9 cellular contexts compared by ENCODE assay signal in the genomic region with DNA sequence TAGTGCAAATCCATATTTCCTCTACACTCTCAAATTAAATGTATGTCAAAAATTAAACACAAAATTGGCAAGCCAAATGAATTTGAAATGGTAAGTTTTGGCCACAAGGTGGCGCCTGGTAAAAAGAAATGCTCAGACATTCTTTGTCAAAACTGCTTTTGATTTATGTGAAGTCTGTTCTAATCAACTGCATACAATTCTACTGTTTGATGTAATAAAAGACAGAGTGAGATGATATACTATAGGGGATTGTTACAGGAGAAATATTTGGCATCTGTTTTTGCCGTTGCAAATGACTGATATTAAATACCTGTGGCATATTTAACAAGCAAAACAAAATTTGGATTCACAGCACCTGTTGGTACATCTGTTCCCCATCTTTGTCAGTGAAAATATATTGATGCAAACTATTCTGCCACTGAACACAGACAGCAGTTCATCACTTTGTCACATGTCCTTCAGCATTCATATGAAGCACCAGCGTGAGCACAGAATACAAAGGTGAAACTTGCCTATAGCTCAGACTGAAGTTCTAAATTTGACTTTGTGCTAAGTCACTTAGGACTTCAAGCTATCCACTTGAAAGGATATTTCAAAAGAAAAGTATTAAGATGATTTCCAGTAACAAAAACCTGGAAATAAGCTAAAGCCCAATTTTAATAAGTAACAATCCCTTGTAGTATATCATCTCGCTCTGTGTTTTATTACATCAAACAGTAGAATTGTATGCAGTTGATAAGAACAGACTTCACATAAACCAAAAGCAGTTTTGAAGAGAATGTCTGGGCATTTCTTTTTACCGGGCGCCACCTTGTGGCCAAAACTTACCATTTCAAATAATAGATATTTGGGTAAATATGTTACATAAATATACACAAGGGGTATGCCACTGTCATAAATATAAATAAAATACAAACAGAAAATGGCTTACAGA. TPM values are rescaled to one million over a fixed set of nuclear protein-coding genes. Genes with fewer than 3 reads are reported as not detected.
DNase-seq lines count a peak whose midpoint lies in the region; ATAC-seq, FAIRE-seq and TF ChIP-seq lines count a peak whose summit lies in the region.
"Had no signal": no experiment of that assay in that cellular context is flagged by ENCODE, and none has a peak within 500 bp of the region (broad histone marks: within the 10 kb centered on the region; RNA-seq: fewer than 3 reads in every experiment).

No MANE protein-coding gene starts in this region.

- ATAC-seq in T-helper 17 cell = peak; percentile 72
- no peak for ATAC-seq in HG03520 (IDR thresholded peaks at IDR 0.05; ENCODE audit: unreplicated experiment)
- ATAC-seq in GM19395 (IDR thresholded peaks at IDR 0.05; ENCODE audit: unreplicated experiment) = no peak

- 21% methylated on average over 6 of the region's 6 CpGs for WGBS in hepatocyte (ENCODE audit: low lambda C conversion rate, missing lambda C conversion rate)

- H3K27ac ChIP-seq in DOHH2 (ENCODE audit: low read depth, low read length) (no peak overlapping the region), MM.1S (ENCODE audit: low read length) (no peak overlapping the region), astrocyte (ENCODE audit: low read depth, low read length) (no peak overlapping the region), hepatocyte (no peak overlapping the region)

- FAIRE-seq in astrocyte (lab: Jason Lieb, UNC) = no peak

- peak; percentile 73 for TF ChIP-seq CTCF in DOHH2 (IDR thresholded peaks at IDR 0.05; ENCODE audit: low read depth, low read length, poor library complexity, severe bottlenecking)
- TF ChIP-seq CTCF in MM.1S (IDR thresholded peaks at IDR 0.05; ENCODE audit: low read length) = peak; percentile 68
- TF ChIP-seq CTCF in astrocyte (IDR thresholded peaks at IDR 0.05; ENCODE audit: insufficient read depth, low read depth, low read length) = peak; percentile 80
- TF ChIP-seq CTCF in hepatocyte (IDR thresholded peaks at IDR 0.05; ENCODE audit: poor library complexity) = peak; percentile 82

- no peaks in the 10 kb centered on the region for H3K27me3 ChIP-seq in DOHH2 (ENCODE audit: control insufficient read depth, low read length)
- H3K27me3 ChIP-seq in MM.1S (replicated peaks; ENCODE audit: insufficient read depth, low read length) = no peaks in the 10 kb centered on the region
- H3K27me3 ChIP-seq in astrocyte (ENCODE audit: insufficient read depth, low read length) = no peaks in the 10 kb centered on the region
- H3K27me3 ChIP-seq in hepatocyte = no peaks in the 10 kb centered on the region

- H3K4me1 Mint-ChIP-seq in T-helper 17 cell (peaks cover 6% of the 10 kb centered on the region), astrocyte (ENCODE audit: low read depth, unreplicated experiment) (peaks cover 9% of the 10 kb centered on the region)

- H4K20me1 ChIP-seq in DOHH2 (ENCODE audit: control insufficient read depth, insufficient read depth, low read depth, low read length) = no peaks in the 10 kb centered on the region
- H4K20me1 ChIP-seq in MM.1S (ENCODE audit: insufficient read depth, low read length) = no peaks in the 10 kb centered on the region
- H4K20me1 ChIP-seq in astrocyte (ENCODE audit: insufficient read depth, low read length) = no peaks in the 10 kb centered on the region
- no peaks in the 10 kb centered on the region for H4K20me1 ChIP-seq in hepatocyte (ENCODE audit: insufficient read depth, poor library complexity, severe bottlenecking)

- peak overlapping the region; percentile 18 for H3K4me2 ChIP-seq in DOHH2 (ENCODE audit: low read length)
- H3K4me2 ChIP-seq in MM.1S (ENCODE audit: low read depth, low read length) = peak overlapping the region; percentile 18; the same call in 1 of the 2 replicates
- peak overlapping the region; percentile 2 for H3K4me2 ChIP-seq in astrocyte (ENCODE audit: low read length)
- peak overlapping the region; percentile 23 for H3K4me2 ChIP-seq in hepatocyte

- H3K79me2 ChIP-seq in DOHH2 (ENCODE audit: control insufficient read depth, low read length) (no peaks in the 10 kb centered on the region), MM.1S (ENCODE audit: low read length) (no peaks in the 10 kb centered on the region), astrocyte (ENCODE audit: insufficient read depth, low read length) (no peaks in the 10 kb centered on the region), hepatocyte (no peaks in the 10 kb centered on the region)

- no peaks in the 10 kb centered on the region for H3K9me2 ChIP-seq in DOHH2 (replicated peaks; ENCODE audit: control insufficient read depth, low read length)
- H3K9me2 ChIP-seq in MM.1S (replicated peaks; ENCODE audit: insufficient read depth, low read length) = no peaks in the 10 kb centered on the region
- H3K9me2 ChIP-seq in hepatocyte (replicated peaks; ENCODE audit: insufficient read depth) = no peaks in the 10 kb centered on the region

- H3K9ac ChIP-seq in MM.1S (ENCODE audit: low read length) = no peak overlapping the region
- H3K9ac ChIP-seq in astrocyte (ENCODE audit: low read length) = no peak overlapping the region

- H3K4me3 Mint-ChIP-seq in T-helper 17 cell (no peak overlapping the region), astrocyte (ENCODE audit: unreplicated experiment) (no peak overlapping the region)

- H2AFZ ChIP-seq in MM.1S (ENCODE audit: low read length) (no peak overlapping the region), astrocyte (ENCODE audit: low read depth, low read length) (no peak overlapping the region), hepatocyte (no peak overlapping the region)

- H3K4me3 ChIP-seq in DOHH2 (ENCODE audit: low read length) = no peak overlapping the region
- H3K4me3 ChIP-seq in MM.1S (ENCODE audit: low read length) = no peak overlapping the region
- H3K4me3 ChIP-seq in astrocyte (ENCODE audit: insufficient read depth, low read depth, low read length) = no peak overlapping the region
- H3K4me3 ChIP-seq in hepatocyte = no peak overlapping the region

- H3K36me3 Mint-ChIP-seq in T-helper 17 cell (ENCODE audit: low read depth) (no peaks in the 10 kb centered on the region), astrocyte (ENCODE audit: low read depth, unreplicated experiment) (peaks cover 2% of the 10 kb centered on the region)

- no peak overlapping the region for H3K27ac Mint-ChIP-seq in T-helper 17 cell
- H3K27ac Mint-ChIP-seq in astrocyte (ENCODE audit: unreplicated experiment) = no peak overlapping the region

- H3K27me3 Mint-ChIP-seq in T-helper 17 cell = no peaks in the 10 kb centered on the region
- peaks cover 2% of the 10 kb centered on the region for H3K27me3 Mint-ChIP-seq in astrocyte (ENCODE audit: low read depth, unreplicated experiment)

- DNase-seq in MM.1S (peak; percentile 75), T-helper 17 cell (peak; percentile 20 to 55 (median 31)), astrocyte (ENCODE audit: low read depth) (peak; percentile 36), hepatocyte (ENCODE audit: low spot score) (peak; percentile 74), smooth muscle cell of the brain vasculature (ENCODE audit: low read depth, low spot score) (peak; percentile 59)

- H3K9me3 ChIP-seq in DOHH2 (ENCODE audit: control insufficient read depth, insufficient read depth, low read length) (no peaks in the 10 kb centered on the region), MM.1S (replicated peaks; ENCODE audit: insufficient read depth, low read length) (no peaks in the 10 kb centered on the region), T-helper 17 cell (ENCODE audit: control insufficient read depth, low read length, poor library complexity, severe bottlenecking) (no peaks in the 10 kb centered on the region), astrocyte (ENCODE audit: insufficient read depth, low read depth, low read length) (no peaks in the 10 kb centered on the region), hepatocyte (ENCODE audit: low read depth) (no peaks in the 10 kb centered on the region)

- no peaks in the 10 kb centered on the region for H3K9me3 Mint-ChIP-seq in astrocyte (ENCODE audit: unreplicated experiment)

- H3K4me1 ChIP-seq in DOHH2 (ENCODE audit: control insufficient read depth, low read length) (peaks cover 7% of the 10 kb centered on the region), MM.1S (ENCODE audit: low read length) (peaks cover 5% of the 10 kb centered on the region; the same call in 1 of the 2 replicates), astrocyte (ENCODE audit: insufficient read depth, low read length) (no peaks in the 10 kb centered on the region), hepatocyte (ENCODE audit: insufficient read depth) (no peaks in the 10 kb centered on the region)

- H3F3A ChIP-seq in DOHH2 (ENCODE audit: control insufficient read depth, insufficient read depth) = peaks cover 5% of the 10 kb centered on the region; the same call in 1 of the 2 replicates
- 0 out of 2 replicates have a peak, but pooled peaks cover 4% of the 10 kb centered on the region for H3F3A ChIP-seq in MM.1S (ENCODE audit: insufficient read depth, low read length)

- H3K36me3 ChIP-seq in DOHH2 (ENCODE audit: control insufficient read depth, low read length) (no peaks in the 10 kb centered on the region), MM.1S (replicated peaks; ENCODE audit: insufficient read depth, low read length) (no peaks in the 10 kb centered on the region), astrocyte (ENCODE audit: insufficient read depth, low read length) (no peaks in the 10 kb centered on the region), hepatocyte (replicated peaks; ENCODE audit: insufficient read depth, low read depth) (no peaks in the 10 kb centered on the region)

RNA-seq across cellular contexts. Expression of a gene that starts 10.2 kb away (rescaled TPM):
- under 1 TPM in 1 of 2 donors, not detected in 1; 0.44 TPM for total RNA-seq in T-helper 17 cell
- 0.22 and 0.34 TPM in 2 replicates for total RNA-seq in astrocyte
- total RNA-seq in hepatocyte = 3.9 and 8.8 TPM in 2 replicates
- polyA plus RNA-seq in hepatocyte = 3.8 and 5.7 TPM in 2 replicates
- total RNA-seq: T-helper 2 cell treated with Interferon-gamma antibody and Interleukin-4, amounts not matched to agents 100 ng/mL and 5 ng/mL, for 36 hours had no signal

RNA-seq across cellular contexts. Expression of a gene that starts 34.3 kb away (rescaled TPM):
- total RNA-seq in T-helper 17 cell = 10 to 100 TPM; 24.7 to 33.8 TPM
- total RNA-seq in astrocyte = 70.1 and 70.2 TPM in 2 replicates
- 148 and 152 TPM in 2 replicates for total RNA-seq in hepatocyte
- polyA plus RNA-seq in hepatocyte = 128 and 144 TPM in 2 replicates
